1 cellular context compared by ENCODE assay signal in the genomic region with DNA sequence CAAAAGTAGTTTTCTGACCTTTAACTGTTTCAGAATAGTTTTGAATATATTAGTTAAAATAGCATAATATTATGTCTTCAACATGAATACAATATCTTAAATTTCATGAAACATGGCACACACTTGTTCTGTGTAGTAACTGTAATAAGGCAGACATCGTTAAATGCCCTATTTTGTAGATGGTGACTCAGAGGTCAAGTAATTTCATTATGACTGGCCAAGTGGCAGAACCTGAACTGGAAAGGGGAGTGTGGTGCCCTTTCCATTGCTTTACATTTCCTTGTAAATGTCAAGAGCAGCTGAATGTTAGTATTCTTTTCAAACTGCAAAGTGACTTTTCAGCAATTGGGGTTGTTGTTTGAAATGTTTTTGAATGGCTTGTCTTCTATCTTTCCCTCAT.
TF ChIP-seq lines count a peak whose summit lies in the region.

No MANE protein-coding gene starts in this region.

TF ChIP-seq in endothelial cell of umbilical vein, 7 proteins besides CTCF, POLR2A, EP300 and RAD21:
- TF ChIP-seq EZH2 (IDR thresholded peaks at IDR 0.05; ENCODE audit: borderline replicate concordance, low read depth, low read length, severe bottlenecking), result no peak
- TF ChIP-seq POLR2AphosphoS5 (IDR thresholded peaks at IDR 0.05; ENCODE audit: insufficient read depth, low read depth, low read length), result no peak
- peak; percentile 19 for TF ChIP-seq JUN (IDR thresholded peaks at IDR 0.05; ENCODE audit: borderline replicate concordance, insufficient read depth, insufficient read length, low read depth)
- peak; percentile 66 for TF ChIP-seq FOS (IDR thresholded peaks at IDR 0.05; ENCODE audit: borderline replicate concordance, insufficient read depth, low read length)
